In genomic region chr16:28207425-28207824, GRCh38 we compare ENCODE assay signal across 1 cellular context.
TF ChIP-seq lines count a peak whose summit lies in the region.

No MANE protein-coding gene starts in this region.

TF ChIP-seq in IMR-90, 13 proteins besides CTCF, POLR2A, EP300 and RAD21 (continued from another document):
- TF ChIP-seq CHD1 (IDR thresholded peaks at IDR 0.05; ENCODE audit: low read depth, low read length) (no peak), MAZ (IDR thresholded peaks at IDR 0.05; ENCODE audit: borderline replicate concordance, low read depth, low read length) (no peak), CEBPB (IDR thresholded peaks at IDR 0.05; ENCODE audit: low read depth, low read length) (no peak), MAFK (IDR thresholded peaks at IDR 0.05; ENCODE audit: low read depth, low read length) (no peak), USF2 (IDR thresholded peaks at IDR 0.05; ENCODE audit: low read depth, low read length) (no peak), ELK1 (IDR thresholded peaks at IDR 0.05; ENCODE audit: borderline replicate concordance, low read depth, low read length) (no peak), BHLHE40 (IDR thresholded peaks at IDR 0.05; ENCODE audit: low read depth, low read length) (no peak), NFE2L2 (IDR thresholded peaks at IDR 0.05; ENCODE audit: low read depth, low read length) (no peak), RCOR1 (IDR thresholded peaks at IDR 0.05; ENCODE audit: insufficient replicate concordance, low read length) (no peak), FOS (IDR thresholded peaks at IDR 0.05; ENCODE audit: low read depth, low read length) (no peak), MXI1 (IDR thresholded peaks at IDR 0.05; ENCODE audit: borderline replicate concordance, low read depth, low read length) (no peak)
